20 cellular contexts compared by ENCODE assay signal in genomic region chr4:48031802-48032525, GRCh38. TPM values are rescaled to one million over a fixed set of nuclear protein-coding genes. Genes with fewer than 3 reads are reported as not detected.
DNase-seq lines count a peak whose midpoint lies in the region; ATAC-seq and TF ChIP-seq lines count a peak whose summit lies in the region.
"Had no signal": no experiment of that assay in that cellular context is flagged by ENCODE, and none has a peak within 500 bp of the region (broad histone marks: within the 10 kb centered on the region; RNA-seq: fewer than 3 reads in every experiment).

No MANE protein-coding gene starts in this region.

- H3K36me3 Mint-ChIP-seq in mesothelial cell of epicardium, result peaks cover 39% of the 10 kb centered on the region

- no peaks in the 10 kb centered on the region for H3K9me3 ChIP-seq in right atrium auricular region
- no peaks in the 10 kb centered on the region for H3K9me3 ChIP-seq in fibroblast of lung (ENCODE audit: control insufficient read depth, insufficient read depth, low read depth, low read length)
- H3K9me3 ChIP-seq in upper lobe of right lung, result no peaks in the 10 kb centered on the region

- H3K27ac ChIP-seq in right atrium auricular region, result peak overlapping the region in 1 of 2 donors; percentile 51
- no peak overlapping the region for H3K27ac ChIP-seq in fibroblast of lung (ENCODE audit: insufficient read depth, low read length)
- H3K27ac ChIP-seq in upper lobe of right lung, result no peak overlapping the region

- H2AFZ ChIP-seq in fibroblast of lung (ENCODE audit: low read length), result no peak overlapping the region

- H3K9ac ChIP-seq in fibroblast of lung (ENCODE audit: insufficient read depth, low read length), result no peak overlapping the region

- H3K27me3 ChIP-seq in right atrium auricular region, result no peaks in the 10 kb centered on the region
- H3K27me3 ChIP-seq in fibroblast of lung (ENCODE audit: control insufficient read depth, insufficient read depth, low read length), result no peaks in the 10 kb centered on the region
- H3K27me3 ChIP-seq in upper lobe of right lung, result no peaks in the 10 kb centered on the region

- H3K9me3 Mint-ChIP-seq in mesothelial cell of epicardium, result peaks cover 4% of the 10 kb centered on the region
- H3K9me3 Mint-ChIP-seq: activated T-cell treated with anti-CD3 and anti-CD28 coated beads, Interleukin-2, amount 50 U/mL, for 4 hours; effector memory CD8-positive, alpha-beta T cell; neural crest cell had no signal

- no peaks in the 10 kb centered on the region for H4K20me1 ChIP-seq in fibroblast of lung (ENCODE audit: control insufficient read depth, extremely low read depth, insufficient read depth, low read length)

- no peak for DNase-seq in Right ventricle myocardium superior
- no peak for DNase-seq in right atrium auricular region (ENCODE audit: low spot score)
- peak; percentile 62 to 79 for DNase-seq in fibroblast of lung (ENCODE audit: low read depth in 2 of 2)
- no peak for DNase-seq in mesothelial cell of epicardium (ENCODE audit: low spot score in 2 of 2, unreplicated experiment in 2 of 2)
- DNase-seq in upper lobe of right lung, result no peak
- DNase-seq in central memory CD4-positive, alpha-beta T cell, result no peak
- no peak for DNase-seq in activated effector memory CD4-positive, alpha-beta T cell treated with anti-CD3 and anti-CD28 coated beads, Interleukin-2, amount 50 U/mL, for 16 hours
- DNase-seq: activated CD4-positive, CD25-positive, alpha-beta regulatory T cell treated with anti-CD3 and anti-CD28 coated beads, Interleukin-2, amount 50 U/mL, for 72 hours; activated T-cell treated with anti-CD3 and anti-CD28 coated beads, Interleukin-2, amount 50 U/mL, for 4 hours; amygdala; Calu3; effector memory CD8-positive, alpha-beta T cell; HCEC 1CT; NCI-H2171; SW 1271; trophoblast cell had no signal

- H3K27ac Mint-ChIP-seq in mesothelial cell of epicardium, result peak overlapping the region; percentile 35
- H3K27ac Mint-ChIP-seq: effector memory CD8-positive, alpha-beta T cell had no signal

- TF ChIP-seq CTCF in right atrium auricular region (IDR thresholded peaks at IDR 0.05) (no peak), fibroblast of lung (conservative IDR thresholded peaks at IDR 0.05 in 1 of 2, IDR thresholded peaks at IDR 0.05 in 1 of 2; ENCODE audit: low read depth in 1 of 2, low read length in 2 of 2) (no peak), mesothelial cell of epicardium (IDR thresholded peaks at IDR 0.05; ENCODE audit: unreplicated experiment) (no peak), upper lobe of right lung (IDR thresholded peaks at IDR 0.05) (no peak)

- ATAC-seq in Right ventricle myocardium superior (ENCODE audit: poor library complexity), result peak; percentile 98
- peak; percentile 57 for ATAC-seq in upper lobe of right lung
- no peak for ATAC-seq in HG02973 (IDR thresholded peaks at IDR 0.05; ENCODE audit: unreplicated experiment)
- ATAC-seq: activated T-cell treated with anti-CD3 and anti-CD28 coated beads, Interleukin-2, amount 50 U/mL, for 4 hours; effector memory CD8-positive, alpha-beta T cell had no signal

- H3K4me1 ChIP-seq in right atrium auricular region (peaks cover 0 to 6% of the 10 kb centered on the region in 2 donors), fibroblast of lung (ENCODE audit: control insufficient read depth, extremely low read depth, insufficient read depth, low read length) (no peaks in the 10 kb centered on the region), upper lobe of right lung (no peaks in the 10 kb centered on the region)

- H3K4me3 Mint-ChIP-seq in mesothelial cell of epicardium, result no peak overlapping the region
- H3K4me3 Mint-ChIP-seq: activated T-cell treated with anti-CD3 and anti-CD28 coated beads, Interleukin-2, amount 50 U/mL, for 4 hours; effector memory CD8-positive, alpha-beta T cell; neural crest cell had no signal

- no peak overlapping the region for H3K4me3 ChIP-seq in right atrium auricular region
- no peak overlapping the region for H3K4me3 ChIP-seq in fibroblast of lung (replicated peaks in 1 of 4; ENCODE audit: control extremely low read depth in 1 of 4, insufficient read depth in 1 of 4, low read depth in 3 of 4, low read length in 4 of 4)
- H3K4me3 ChIP-seq in upper lobe of right lung, result no peak overlapping the region

- intact Hi-C loops in Right ventricle myocardium superior (cut with DNase I) (no loop called here), upper lobe of right lung (cut with DNase I) (no loop called here)

- peaks cover 15% of the 10 kb centered on the region for H3K4me1 Mint-ChIP-seq in mesothelial cell of epicardium
- H3K4me1 Mint-ChIP-seq: neural crest cell had no signal

- H3K27me3 Mint-ChIP-seq in mesothelial cell of epicardium (ENCODE audit: low read depth), result no peaks in the 10 kb centered on the region
- H3K27me3 Mint-ChIP-seq: effector memory CD8-positive, alpha-beta T cell had no signal

- H3K79me2 ChIP-seq in fibroblast of lung (ENCODE audit: control insufficient read depth, insufficient read depth, low read length), result no peaks in the 10 kb centered on the region

- H3K36me3 ChIP-seq in right atrium auricular region, result no peaks in the 10 kb centered on the region
- H3K36me3 ChIP-seq in fibroblast of lung (ENCODE audit: control insufficient read depth, insufficient read depth, low read length), result no peaks in the 10 kb centered on the region
- no peaks in the 10 kb centered on the region for H3K36me3 ChIP-seq in upper lobe of right lung

- H3K4me2 ChIP-seq in fibroblast of lung (ENCODE audit: extremely low read depth, insufficient read depth, low read length), result no peak overlapping the region

RNA-seq across cellular contexts. Expression of gene NIPAL1, which starts 15.4 kb away (rescaled TPM):
- total RNA-seq in Right ventricle myocardium superior, result 0.43 TPM
- total RNA-seq in right atrium auricular region, result 1 to 10 TPM in 1 of 2 donors, under 1 TPM in 1; 0.63 to 1.4 TPM
- under 0.01 TPM in 1 of 2 replicates, not detected in the other for total RNA-seq in fibroblast of lung
- polyA plus RNA-seq in fibroblast of lung, result 0.14 and 0.45 TPM in 2 replicates
- 0.14 and 0.34 TPM in 2 replicates for polyA plus RNA-seq in fibroblast of lung (2012)
- polyA minus RNA-seq in fibroblast of lung (ENCODE audit: low replicate concordance), result 1.3 TPM in 1 of 2 replicates, not detected in the other
- total RNA-seq in mesothelial cell of epicardium, result 12.1 to 13.4 TPM (median 13.3 TPM) in 3 replicates
- total RNA-seq in upper lobe of right lung, result 2.0 TPM

RNA-seq across cellular contexts. Expression of gene CNGA1, which starts 15.5 kb away (rescaled TPM):
- total RNA-seq in Right ventricle myocardium superior, result 0.24 TPM
- total RNA-seq in right atrium auricular region, result under 1 TPM in 1 of 2 donors, not detected in 1; 0.24 TPM
- total RNA-seq in fibroblast of lung, result not detected in 2 replicates
- polyA plus RNA-seq in fibroblast of lung, result not detected in 2 replicates
- not detected in 2 replicates for polyA plus RNA-seq in fibroblast of lung (2012)
- polyA minus RNA-seq in fibroblast of lung (ENCODE audit: low replicate concordance), result not detected in 2 replicates
- 3.9 to 4.7 TPM (median 4.6 TPM) in 3 replicates for total RNA-seq in mesothelial cell of epicardium
- total RNA-seq in upper lobe of right lung, result not detected
- total RNA-seq: glomerular endothelial cell, neural crest cell had no signal
- polyA plus RNA-seq: AG04450 had no signal

Comparison
In these comparisons a context has a peak if more than half of its experiments do, and no peak if none do; other contexts are left out.
1. DNase-seq: peak in fibroblast of lung (2 of 2); none in Right ventricle myocardium superior (single experiment), right atrium auricular region (single experiment), mesothelial cell of epicardium (0 of 2), upper lobe of right lung (single experiment), central memory CD4-positive, alpha-beta T cell (single experiment) and activated effector memory CD4-positive, alpha-beta T cell treated with anti-CD3 and anti-CD28 coated beads, Interleukin-2, amount 50 U/mL, for 16 hours (single experiment).